ENCODE assay signal across 16 cellular contexts in genomic region chr3:100454684-100455083, GRCh38.
"Had no signal": no experiment of that assay in that cellular context is flagged by ENCODE, and none has a peak within 500 bp of the region (broad histone marks: within the 10 kb centered on the region; RNA-seq: fewer than 3 reads in every experiment).

No MANE protein-coding gene starts in this region.

- ATAC-seq: stimulated activated naive CD8-positive, alpha-beta T cell treated with anti-CD3 and anti-CD28 coated beads, Interleukin-15, amount 100 ng/mL, for 72 hours; T-cell; upper lobe of right lung had no signal

- H3K4me2 ChIP-seq: neural progenitor cell had no signal

- H3K36me3 ChIP-seq: esophagus squamous epithelium, neural progenitor cell, ovary, upper lobe of right lung had no signal

- H3K4me3 ChIP-seq: esophagus squamous epithelium, lung, neural progenitor cell, ovary, testis, upper lobe of right lung had no signal

- H3K27ac ChIP-seq: esophagus squamous epithelium, neural progenitor cell, ovary, testis, upper lobe of right lung had no signal

- H2AFZ ChIP-seq: neural progenitor cell had no signal

- DNase-seq: activated CD4-positive, alpha-beta T cell treated with anti-CD3 and anti-CD28 coated beads for 1 hour; activated CD4-positive, alpha-beta T cell treated with anti-CD3 and anti-CD28 coated beads, Interleukin-2, amount 50 U/mL, for 4 hours; activated naive CD4-positive, alpha-beta T cell treated with anti-CD3 and anti-CD28 coated beads, Interleukin-2, amount 50 U/mL, for 16 hours; esophagus squamous epithelium; glutamatergic neuron; kidney glomerular epithelial cell; midbrain; ovary; stimulated activated CD4-positive, alpha-beta T cell treated with anti-CD3 and anti-CD28 coated beads, Interleukin-1b, Interleukin-23, amount 100 ng/mL, for 48 hours; stimulated activated naive CD8-positive, alpha-beta T cell treated with anti-CD3 and anti-CD28 coated beads, Interleukin-15, amount 100 ng/mL, for 72 hours; T-cell; T1000; testis; upper lobe of right lung had no signal

- H3K27me3 ChIP-seq: esophagus squamous epithelium, neural progenitor cell, ovary, testis, upper lobe of right lung had no signal

- H3K4me1 ChIP-seq: esophagus squamous epithelium, neural progenitor cell, testis, upper lobe of right lung had no signal

- H3K9ac ChIP-seq: neural progenitor cell had no signal

- H3K9me3 ChIP-seq: esophagus squamous epithelium, ovary, testis, upper lobe of right lung had no signal
